In genomic region chr11:128862913-128863660, GRCh38 we compare ENCODE assay signal across 13 cellular contexts. TPM values are rescaled to one million over a fixed set of nuclear protein-coding genes. Genes with fewer than 3 reads are reported as not detected.
DNase-seq lines count a peak whose midpoint lies in the region; ATAC-seq, FAIRE-seq and TF ChIP-seq lines count a peak whose summit lies in the region.
"Had no signal": no experiment of that assay in that cellular context is flagged by ENCODE, and none has a peak within 500 bp of the region (broad histone marks: within the 10 kb centered on the region; RNA-seq: fewer than 3 reads in every experiment).

No MANE protein-coding gene starts in this region.

- POLR2A ChIA-PET in activated CD4-positive, alpha-beta memory T cell treated with anti-CD3 and anti-CD28 coated beads, Interleukin-2, amount 10 ng/mL, durations not matched to agents 7 days and 5 days (lab: Charles Lee), result no interaction called here

- no peaks in the 10 kb centered on the region for H3K4me1 ChIP-seq in Karpas-422 (ENCODE audit: low read length)
- H3K4me1 ChIP-seq: gastroesophageal sphincter had no signal

- H3K4me3 ChIP-seq in AG10803 (ENCODE audit: low read length) (no peak overlapping the region), bronchial epithelial cell (ENCODE audit: low read depth, low read length) (no peak overlapping the region), Karpas-422 (ENCODE audit: low read length) (no peak overlapping the region)
- H3K4me3 ChIP-seq: gastroesophageal sphincter, left lung had no signal

- no peak overlapping the region for H3K9ac ChIP-seq in Karpas-422 (ENCODE audit: low read length)

- ATAC-seq in GM21576 (IDR thresholded peaks at IDR 0.05; ENCODE audit: unreplicated experiment) (no peak), HG02884 (IDR thresholded peaks at IDR 0.05; ENCODE audit: unreplicated experiment) (no peak)
- ATAC-seq: gastroesophageal sphincter, left lung, natural killer cell, Panc1 had no signal

- no peaks in the 10 kb centered on the region for H3K27me3 ChIP-seq in bronchial epithelial cell (ENCODE audit: control insufficient read depth, insufficient read depth, low read length)
- no peaks in the 10 kb centered on the region for H3K27me3 ChIP-seq in Karpas-422 (ENCODE audit: low read length)
- H3K27me3 ChIP-seq: gastroesophageal sphincter, left lung had no signal

- H3K79me2 ChIP-seq in Karpas-422 (ENCODE audit: low read length), result no peaks in the 10 kb centered on the region

- no peaks in the 10 kb centered on the region for H3K9me3 ChIP-seq in Karpas-422 (ENCODE audit: low read length)
- H3K9me3 ChIP-seq: gastroesophageal sphincter, left lung had no signal

- H4K20me1 ChIP-seq in Karpas-422 (ENCODE audit: insufficient read depth, low read depth, low read length), result no peaks in the 10 kb centered on the region

- FAIRE-seq in bronchial epithelial cell (lab: Jason Lieb, UNC), result no peak

- no peak overlapping the region for H3K4me2 ChIP-seq in Karpas-422 (ENCODE audit: low read depth, low read length, poor library complexity, severe bottlenecking)

- no peak overlapping the region for H3K4me3 Mint-ChIP-seq in activated CD4-positive, alpha-beta memory T cell treated with anti-CD3 and anti-CD28 coated beads, Interleukin-2, amount 10 ng/mL, durations not matched to agents 7 days and 5 days
- H3K4me3 Mint-ChIP-seq: natural killer cell had no signal

- H3K36me3 Mint-ChIP-seq in activated CD4-positive, alpha-beta memory T cell treated with anti-CD3 and anti-CD28 coated beads, Interleukin-2, amount 10 ng/mL, durations not matched to agents 7 days and 5 days (ENCODE audit: low read depth), result no peaks in the 10 kb centered on the region
- H3K36me3 Mint-ChIP-seq: natural killer cell had no signal

- H3K27ac Mint-ChIP-seq in activated CD4-positive, alpha-beta memory T cell treated with anti-CD3 and anti-CD28 coated beads, Interleukin-2, amount 10 ng/mL, durations not matched to agents 7 days and 5 days, result no peak overlapping the region
- H3K27ac Mint-ChIP-seq: natural killer cell had no signal

- DNase-seq in AG10803 (ENCODE audit: low read depth), result peak; percentile 83
- peak; percentile 5 for DNase-seq in HS-27A (ENCODE audit: low read depth)
- peak; percentile 39 for DNase-seq in bronchial epithelial cell (ENCODE audit: low read depth)
- DNase-seq in kidney glomerular epithelial cell (lab: John Stamatoyannopoulos, UW), result peak; percentile 55
- DNase-seq in activated CD4-positive, alpha-beta memory T cell treated with anti-CD3 and anti-CD28 coated beads, Interleukin-2, amount 10 ng/mL, durations not matched to agents 7 days and 5 days, result no peak
- DNase-seq in Karpas-422, result no peak
- DNase-seq: left lung, natural killer cell, NCI-H226 had no signal

- H3K27me3 Mint-ChIP-seq in activated CD4-positive, alpha-beta memory T cell treated with anti-CD3 and anti-CD28 coated beads, Interleukin-2, amount 10 ng/mL, durations not matched to agents 7 days and 5 days, result peaks cover 17% of the 10 kb centered on the region

- H3K36me3 ChIP-seq in bronchial epithelial cell (ENCODE audit: control insufficient read depth, insufficient read depth, low read length), result no peaks in the 10 kb centered on the region
- no peaks in the 10 kb centered on the region for H3K36me3 ChIP-seq in Karpas-422 (ENCODE audit: insufficient read depth, low read length)
- H3K36me3 ChIP-seq: gastroesophageal sphincter, left lung had no signal

- H3K9me2 ChIP-seq in Karpas-422 (replicated peaks; ENCODE audit: insufficient read depth, low read length), result no peaks in the 10 kb centered on the region

- H3K27ac ChIP-seq in Karpas-422 (ENCODE audit: low read length), result no peak overlapping the region
- H3K27ac ChIP-seq: gastroesophageal sphincter, left lung had no signal

- no peak overlapping the region for H2AFZ ChIP-seq in Karpas-422 (ENCODE audit: low read length)

- peaks cover 8% of the 10 kb centered on the region for H3K4me1 Mint-ChIP-seq in activated CD4-positive, alpha-beta memory T cell treated with anti-CD3 and anti-CD28 coated beads, Interleukin-2, amount 10 ng/mL, durations not matched to agents 7 days and 5 days

- CTCF ChIA-PET in activated CD4-positive, alpha-beta memory T cell treated with anti-CD3 and anti-CD28 coated beads, Interleukin-2, amount 10 ng/mL, durations not matched to agents 7 days and 5 days (lab: Charles Lee), result interaction anchor here (0.9 kb wide), 1 partner anchor 8 kb away, joined by 3 read pairs; no protein-coding TSS in a partner anchor

- no peak for TF ChIP-seq CTCF in AG10803 (conservative IDR thresholded peaks at IDR 0.05; ENCODE audit: low read length)
- TF ChIP-seq CTCF in bronchial epithelial cell (IDR thresholded peaks at IDR 0.05; ENCODE audit: insufficient read depth, low read length, severe bottlenecking), result no peak

- no peaks in the 10 kb centered on the region for H3K9me3 Mint-ChIP-seq in activated CD4-positive, alpha-beta memory T cell treated with anti-CD3 and anti-CD28 coated beads, Interleukin-2, amount 10 ng/mL, durations not matched to agents 7 days and 5 days
- H3K9me3 Mint-ChIP-seq: natural killer cell had no signal

RNA-seq across cellular contexts. Expression of gene KCNJ1, which starts 4.0 kb away (rescaled TPM):
- total RNA-seq in bronchial epithelial cell, result under 0.01 TPM in 1 of 2 replicates, not detected in the other
- total RNA-seq in activated CD4-positive, alpha-beta memory T cell treated with anti-CD3 and anti-CD28 coated beads, Interleukin-2, amount 10 ng/mL, durations not matched to agents 7 days and 5 days, result not detected
- total RNA-seq in Karpas-422 (2014; rRNA removed; shearing (Covaris generic); ENCODE audit: low replicate concordance), result not detected in 2 replicates
- total RNA-seq: left lung, natural killer cell had no signal

RNA-seq across cellular contexts. Expression of gene KCNJ5, which starts 28.1 kb away (rescaled TPM):
- total RNA-seq in bronchial epithelial cell, result 13.2 and 15.5 TPM in 2 replicates
- total RNA-seq in activated CD4-positive, alpha-beta memory T cell treated with anti-CD3 and anti-CD28 coated beads, Interleukin-2, amount 10 ng/mL, durations not matched to agents 7 days and 5 days, result not detected
- not detected in 2 replicates for total RNA-seq in Karpas-422 (2014; rRNA removed; shearing (Covaris generic); ENCODE audit: low replicate concordance)

Comparison
In these comparisons a context has a peak if more than half of its experiments do, and no peak if none do; other contexts are left out.
1. DNase-seq: peak in AG10803 (single experiment), HS-27A (single experiment), bronchial epithelial cell (single experiment) and kidney glomerular epithelial cell (single experiment); none in activated CD4-positive, alpha-beta memory T cell treated with anti-CD3 and anti-CD28 coated beads, Interleukin-2, amount 10 ng/mL, durations not matched to agents 7 days and 5 days (single experiment) and Karpas-422 (single experiment).
2. RNA of gene KCNJ5, which starts 28.1 kb away (total RNA-seq): 13.2 to 15.5 TPM in bronchial epithelial cell; not detected in activated CD4-positive, alpha-beta memory T cell treated with anti-CD3 and anti-CD28 coated beads, Interleukin-2, amount 10 ng/mL, durations not matched to agents 7 days and 5 days and not detected in Karpas-422; every median in the first group is over 10 times any median in the second.